ENCODE assay signal across 8 cellular contexts in genomic region chr5:66757219-66757833, GRCh38.
DNase-seq lines count a peak whose midpoint lies in the region; FAIRE-seq and TF ChIP-seq lines count a peak whose summit lies in the region.

No MANE protein-coding gene starts in this region.

- TF ChIP-seq POLR2A in GM12891 (IDR thresholded peaks at IDR 0.05; ENCODE audit: low read depth, low read length) = no peak

- no peak overlapping the region for H3K9ac ChIP-seq in adipocyte (ENCODE audit: low read length)

- H3K4me1 ChIP-seq in adipocyte (ENCODE audit: control insufficient read depth, insufficient read depth, low read length) = no peaks in the 10 kb centered on the region

- H3K27me3 ChIP-seq in adipocyte (replicated peaks; ENCODE audit: control insufficient read depth, insufficient read depth, low read length) = peaks cover 18% of the 10 kb centered on the region

- H3K36me3 ChIP-seq in adipocyte (ENCODE audit: control insufficient read depth, insufficient read depth, low read length, severe bottlenecking) = no peaks in the 10 kb centered on the region

- no peak overlapping the region for H3K4me3 ChIP-seq in adipocyte (ENCODE audit: low read length)

- peak; percentile 33 for DNase-seq in AG08396 (ENCODE audit: low spot score)
- no peak for DNase-seq in GM12891 (ENCODE audit: insufficient read length, low spot score)
- peak; percentile 49 for DNase-seq in NCI-H226
- DNase-seq in adipocyte (ENCODE audit: low read depth) = peak; percentile 60
- DNase-seq in hepatic stellate cell (ENCODE audit: low spot score) = peak; percentile 17
- peak; percentile 6 for DNase-seq in stimulated activated CD4-positive, alpha-beta T cell treated with anti-CD3 and anti-CD28 coated beads, Interleukin-1b, Interleukin-23, amount 100 ng/mL, for 48 hours
- DNase-seq in cortex of kidney (lab: John Stamatoyannopoulos, UW) = no peak
- no peak for DNase-seq in NOMO-1 treated with DMSO at 0.1 percent for 48 hours (lab: John Stamatoyannopoulos, UW; ENCODE audit: unreplicated experiment)

- H3K9me3 ChIP-seq in adipocyte (ENCODE audit: control insufficient read depth, low read length) = no peaks in the 10 kb centered on the region

- peak; percentile 50 for FAIRE-seq in GM12891 (lab: Jason Lieb, UNC)

TF ChIP-seq in GM12891, 5 proteins besides CTCF, POLR2A, EP300 and RAD21:
- no peak for TF ChIP-seq POU2F2 (IDR thresholded peaks at IDR 0.05; ENCODE audit: low read depth, low read length)
- no peak for TF ChIP-seq POLR2AphosphoS5 (IDR thresholded peaks at IDR 0.05; ENCODE audit: low read depth, low read length)
- TF ChIP-seq SPI1 (IDR thresholded peaks at IDR 0.05; ENCODE audit: low read depth, low read length) = no peak
- no peak for TF ChIP-seq TAF1 (IDR thresholded peaks at IDR 0.05; ENCODE audit: low read depth, low read length)
- TF ChIP-seq PAX5 (IDR thresholded peaks at IDR 0.05; ENCODE audit: insufficient read depth, low read length, severe bottlenecking) = no peak

Comparison
In these comparisons a context has a peak if more than half of its experiments do, and no peak if none do; other contexts are left out.
1. DNase-seq: peak in AG08396 (single experiment), NCI-H226 (single experiment), adipocyte (single experiment), hepatic stellate cell (single experiment) and stimulated activated CD4-positive, alpha-beta T cell treated with anti-CD3 and anti-CD28 coated beads, Interleukin-1b, Interleukin-23, amount 100 ng/mL, for 48 hours (single experiment); none in GM12891 (single experiment), cortex of kidney (single experiment) and NOMO-1 treated with DMSO at 0.1 percent for 48 hours (single experiment).